In the genomic region with DNA sequence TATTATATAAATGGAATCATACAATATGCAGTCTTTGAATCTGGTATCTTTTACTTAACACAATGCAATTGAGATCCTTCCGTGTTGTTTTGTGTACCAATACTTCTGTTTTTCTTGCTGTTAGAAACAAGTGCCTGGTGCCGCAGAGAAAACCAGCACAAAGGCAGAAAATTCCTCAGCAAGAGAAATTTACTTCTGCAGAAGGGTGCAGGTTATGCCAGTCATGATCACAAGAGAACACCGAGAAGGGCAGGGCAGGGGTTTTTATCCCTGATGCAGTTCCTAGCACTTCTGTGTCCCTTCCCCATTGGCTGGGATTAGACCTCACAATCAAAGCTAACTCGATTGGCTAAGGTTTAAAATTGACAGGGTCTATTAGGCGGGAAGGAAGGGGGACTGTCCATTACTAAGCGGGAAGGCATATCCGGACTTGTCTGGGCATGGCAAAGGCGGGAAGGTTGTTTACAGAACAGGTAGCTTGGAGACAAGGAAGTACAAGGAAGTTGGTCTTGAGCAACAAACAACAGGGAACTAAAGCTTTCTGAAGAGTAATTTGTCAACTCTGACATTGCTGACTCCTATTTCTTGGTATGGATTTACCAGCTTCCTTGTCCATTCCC, we compare ENCODE assay signal across 19 cellular contexts. TPM values are rescaled to one million over a fixed set of nuclear protein-coding genes. Genes with fewer than 3 reads are reported as not detected.
A peak's percentile ranks its signal among the peaks of the same experiment; 100 is the strongest.
DNase-seq lines count a peak whose midpoint lies in the region; ATAC-seq, FAIRE-seq and TF ChIP-seq lines count a peak whose summit lies in the region.
"Had no signal": no experiment of that assay in that cellular context is flagged by ENCODE, and none has a peak within 500 bp of the region (broad histone marks: within the 10 kb centered on the region; RNA-seq: fewer than 3 reads in every experiment).

No MANE protein-coding gene starts in this region.

- peaks cover 0 to 10% of the 10 kb centered on the region in 2 experiments; a peak in 2 of 4 replicates for H3K79me2 ChIP-seq in H1 (ENCODE audit: control insufficient read depth in 1 of 2, insufficient read depth in 2 of 2, low read length in 2 of 2)

- H3K27me3 ChIP-seq in CD8-positive, alpha-beta memory T cell (ENCODE audit: insufficient read depth, low read length, poor library complexity, severe bottlenecking), result no peaks in the 10 kb centered on the region
- H3K27me3 ChIP-seq in H1 (replicated peaks in 1 of 4; ENCODE audit: control insufficient read depth in 3 of 4, extremely low read depth in 1 of 4, insufficient read depth in 3 of 4, low read length in 3 of 4), result no peaks in the 10 kb centered on the region
- H3K27me3 ChIP-seq in mucosa of rectum (ENCODE audit: control insufficient read depth in 2 of 2, insufficient read depth in 2 of 2, low read length in 2 of 2), result no peaks in the 10 kb centered on the region
- H3K27me3 ChIP-seq: upper lobe of right lung had no signal

- CTCF ChIA-PET in CD8-positive, alpha-beta memory T cell (lab: Charles Lee), result no interaction called here
- CTCF ChIA-PET in H1 (lab: Charles Lee; ENCODE audit: partially characterized antibody), result no interaction called here

- no peak overlapping the region for H3K4me2 ChIP-seq in H1 (ENCODE audit: insufficient read depth in 1 of 2, low read depth in 2 of 2, low read length in 2 of 2)

- no peak overlapping the region for H2BK12ac ChIP-seq in H1 (ENCODE audit: low read depth, low read length)

- TF ChIP-seq POLR2A in H1 (IDR thresholded peaks at IDR 0.05; ENCODE audit: control extremely low read depth in 1 of 2, low read depth in 2 of 2, low read length in 2 of 2), result no peak

- peak overlapping the region in 4 of 7 donors; percentile 9 to 61 (median 30) for H3K4me3 Mint-ChIP-seq in CD8-positive, alpha-beta memory T cell

- no peaks in the 10 kb centered on the region for H3K36me3 ChIP-seq in CD8-positive, alpha-beta memory T cell (ENCODE audit: insufficient read depth, low read length)
- no peaks in the 10 kb centered on the region for H3K36me3 ChIP-seq in H1 (ENCODE audit: control insufficient read depth in 2 of 4, insufficient read depth in 4 of 4, low read length in 3 of 4)
- H3K36me3 ChIP-seq in mucosa of rectum (ENCODE audit: control insufficient read depth in 2 of 2, insufficient read depth in 2 of 2, low read length in 2 of 2), result no peaks in the 10 kb centered on the region
- H3K36me3 ChIP-seq: upper lobe of right lung had no signal

- POLR2A ChIA-PET in CD8-positive, alpha-beta memory T cell (lab: Charles Lee), result no interaction called here
- POLR2A ChIA-PET in H1 (lab: Charles Lee; ENCODE audit: partially characterized antibody), result interaction anchor here (0.7 to 1.1 kb wide), 3 partner anchors 14 to 140 kb away, joined by 3 read pairs; no protein-coding TSS in a partner anchor

- H3K27me3 Mint-ChIP-seq in CD8-positive, alpha-beta memory T cell, result peaks cover 0 to 4% of the 10 kb centered on the region in 2 donors

- H3K56ac ChIP-seq in H1 (replicated peaks; ENCODE audit: insufficient read length, low read depth, low read length), result no peak overlapping the region

- H2AFZ ChIP-seq in H1 (ENCODE audit: low read length), result peak overlapping the region; percentile 91

- no peak overlapping the region for H2BK20ac ChIP-seq in H1 (ENCODE audit: low read length)

- FAIRE-seq in H1 (lab: Jason Lieb, UNC), result no peak
- FAIRE-seq in D721Med (lab: Jason Lieb, UNC), result no peak
- FAIRE-seq: astrocyte, H54 had no signal

- H3K9ac ChIP-seq in H1 (replicated peaks in 1 of 4; ENCODE audit: extremely low read depth in 1 of 4, low read depth in 3 of 4, low read length in 3 of 4) (no peak overlapping the region), mucosa of rectum (ENCODE audit: low read depth in 1 of 2, low read length in 2 of 2) (no peak overlapping the region)

- no peak overlapping the region for H3K14ac ChIP-seq in H1 (ENCODE audit: insufficient read length)

- H3K79me1 ChIP-seq in H1 (ENCODE audit: low read depth, low read length), result no peaks in the 10 kb centered on the region

- H2BK5ac ChIP-seq in H1 (ENCODE audit: low read depth, low read length), result peak overlapping the region; percentile 10; the same call in 1 of the 2 replicates

- H2BK15ac ChIP-seq in H1 (ENCODE audit: low read length), result no peak overlapping the region

- H3K4ac ChIP-seq in H1 (replicated peaks; ENCODE audit: insufficient read length, low read depth, low read length), result no peak overlapping the region

- no peak overlapping the region for H2AK5ac ChIP-seq in H1 (ENCODE audit: low read depth, low read length)

- no peak for TF ChIP-seq RAD21 in H1 (IDR thresholded peaks at IDR 0.05 in 1 of 2, conservative IDR thresholded peaks at IDR 0.05 in 1 of 2; ENCODE audit: low read depth in 2 of 2, low read length in 2 of 2)

- no peak overlapping the region for H3K18ac ChIP-seq in H1 (ENCODE audit: extremely low read depth, low read length)

- DNase-seq in CD8-positive, alpha-beta memory T cell, result no peak
- DNase-seq in NCI-H226 (peak; percentile 33), H1 (ENCODE audit: low read depth in 1 of 2, low spot score in 2 of 2) (no peak), NCI-H1048 (lab: John Stamatoyannopoulos, UW) (no peak), D721Med (ENCODE audit: insufficient read length, low spot score) (no peak)
- DNase-seq: activated gamma-delta T cell treated with Interleukin-2 at 50 U/mL for 16 hours; DMS 273 treated with DMSO at 0.1 percent for 48 hours; naive thymus-derived CD4-positive, alpha-beta T cell; NCI-H1092; NCI-H345; stimulated activated CD4-positive, alpha-beta T cell treated with anti-CD3 and anti-CD28 coated beads, Interleukin-2, amount 100 ng/mL, for 24 hours; SW 1271; upper lobe of right lung; WERI-Rb-1 had no signal

- no peak overlapping the region for H4K91ac ChIP-seq in H1 (replicated peaks; ENCODE audit: insufficient read length, low read length)

- H3K23me2 ChIP-seq in H1 (ENCODE audit: low read depth, low read length), result peaks cover 7% of the 10 kb centered on the region; the same call in 1 of the 2 replicates

- no peak overlapping the region for H3K27ac Mint-ChIP-seq in CD8-positive, alpha-beta memory T cell

- peaks cover 3 to 21% (median 5%) of the 10 kb centered on the region in 3 donors for H3K36me3 Mint-ChIP-seq in CD8-positive, alpha-beta memory T cell

- H3K4me3 ChIP-seq in CD8-positive, alpha-beta memory T cell (ENCODE audit: low read length), result no peak overlapping the region
- H3K4me3 ChIP-seq in H1 (ENCODE audit: extremely low read depth in 1 of 4, insufficient read depth in 2 of 4, low read depth in 3 of 4, low read length in 4 of 4) (no peak overlapping the region), mucosa of rectum (ENCODE audit: low read length in 2 of 2) (peak overlapping the region in 1 of 2 donors; percentile 49)
- H3K4me3 ChIP-seq: upper lobe of right lung had no signal

- no peak for TF ChIP-seq EP300 in H1 (IDR thresholded peaks at IDR 0.05; ENCODE audit: borderline replicate concordance in 1 of 2, low read depth in 2 of 2, low read length in 2 of 2)

- H3K4me1 ChIP-seq in CD8-positive, alpha-beta memory T cell (ENCODE audit: insufficient read depth, low read length), result peaks cover 19% of the 10 kb centered on the region
- H3K4me1 ChIP-seq in H1 (replicated peaks in 1 of 4; ENCODE audit: control insufficient read depth in 3 of 4, insufficient read depth in 4 of 4, low read length in 3 of 4) (peaks cover 0 to 4% (median 0%) of the 10 kb centered on the region in 4 experiments; a peak in 2 of 7 replicates), mucosa of rectum (ENCODE audit: control insufficient read depth in 2 of 2, insufficient read depth in 2 of 2, low read length in 2 of 2) (peaks cover 10 to 14% of the 10 kb centered on the region in 2 donors)

- H3K23ac ChIP-seq in H1 (ENCODE audit: insufficient read length), result no peak overlapping the region

- no peak overlapping the region for H2BK120ac ChIP-seq in H1 (replicated peaks; ENCODE audit: low read depth, low read length)

- ATAC-seq in GM21737 (IDR thresholded peaks at IDR 0.05; ENCODE audit: unreplicated experiment), result no peak
- ATAC-seq in GM21367 (IDR thresholded peaks at IDR 0.05; ENCODE audit: unreplicated experiment), result no peak
- ATAC-seq: naive thymus-derived CD4-positive, alpha-beta T cell; upper lobe of right lung had no signal

- no peak overlapping the region for H4K8ac ChIP-seq in H1 (ENCODE audit: extremely low read depth, insufficient read depth, low read length)

- H3K27ac ChIP-seq in CD8-positive, alpha-beta memory T cell (ENCODE audit: low read depth, low read length), result no peak overlapping the region
- H3K27ac ChIP-seq in H1 (ENCODE audit: low read depth, low read length) (no peak overlapping the region), mucosa of rectum (ENCODE audit: low read depth in 2 of 2, low read length in 2 of 2) (peak overlapping the region; percentile 72 to 78)
- H3K27ac ChIP-seq: upper lobe of right lung, WERI-Rb-1 had no signal

- no peak for TF ChIP-seq CTCF in H1 (IDR thresholded peaks at IDR 0.05; ENCODE audit: control extremely low read depth in 1 of 3, insufficient read depth in 1 of 3, low read depth in 1 of 3, low read length in 3 of 3)
- no peak for TF ChIP-seq CTCF in D721Med (IDR thresholded peaks at IDR 0.05; ENCODE audit: insufficient read depth, missing control alignments)

- no peaks in the 10 kb centered on the region for H3K9me3 ChIP-seq in CD8-positive, alpha-beta memory T cell (ENCODE audit: low read length)
- H3K9me3 ChIP-seq in H1 (ENCODE audit: insufficient read depth in 2 of 2, low read depth in 1 of 2, low read length in 1 of 2) (peaks cover 0 to 2% of the 10 kb centered on the region in 2 experiments; a peak in 2 of 4 replicates), mucosa of rectum (ENCODE audit: control insufficient read depth in 2 of 2, low read length in 2 of 2) (no peaks in the 10 kb centered on the region)
- H3K9me3 ChIP-seq: upper lobe of right lung had no signal

- no peak overlapping the region for H4K5ac ChIP-seq in H1 (ENCODE audit: insufficient read length, low read depth, low read length)

- WGBS in H1 (ENCODE audit: extremely low coverage in 1 of 2, insufficient coverage in 1 of 2, insufficient read length in 1 of 2, insufficient replicate concordance in 2 of 2, low coverage in 1 of 2, low lambda C conversion rate in 2 of 2, missing lambda C conversion rate in 1 of 2), 2 experiments, result 74% methylated on average over 8 of the region's 8 CpGs; no CpG with 5 or more reads in 1 of the 2 experiments

- no peaks in the 10 kb centered on the region for H3K9me3 Mint-ChIP-seq in CD8-positive, alpha-beta memory T cell
- H3K9me3 Mint-ChIP-seq: naive thymus-derived CD4-positive, alpha-beta T cell had no signal

- no peaks in the 10 kb centered on the region for H4K20me1 ChIP-seq in H1 (replicated peaks in 1 of 2; ENCODE audit: control insufficient read depth in 1 of 2, insufficient read depth in 2 of 2, low read length in 2 of 2)

- peaks cover 24 to 31% (median 29%) of the 10 kb centered on the region in 3 donors for H3K4me1 Mint-ChIP-seq in CD8-positive, alpha-beta memory T cell

RNA-seq across cellular contexts. Expression of a gene that starts 2.4 kb away (rescaled TPM):
- total RNA-seq in CD8-positive, alpha-beta memory T cell, result 10 to 100 TPM; 11.9 to 14.2 TPM
- 9.5 TPM for polyA plus RNA-seq in CD8-positive, alpha-beta memory T cell
- 29.7 and 33.4 TPM in 2 replicates for total RNA-seq in H1 (2021; fragmentation: NEBNext Ultra II Directional; extraction: Animal tissue kit (Norgen Biotek cat#: 25700))
- 4.2 and 10.7 TPM in 2 replicates for polyA plus RNA-seq in H1 (2011; rRNA removed)
- polyA plus RNA-seq in H1 (2011; cell fraction: cytosol; rRNA removed), result 8.1 TPM
- 9.9 TPM for polyA plus RNA-seq in H1 (2011; cell fraction: nucleus; rRNA removed)
- polyA plus RNA-seq in H1 (2012, experiment 1 of 2), result 10.3 to 14.2 TPM (median 12.0 TPM) in 4 replicates
- polyA plus RNA-seq in H1 (2012, experiment 2 of 2), result 1.2 TPM
- polyA plus RNA-seq in H1 (2013, experiment 1 of 2), result 16.4 TPM
- polyA plus RNA-seq in H1 (2013, experiment 2 of 2), result 15.3 TPM
- 14.3 and 27.0 TPM in 2 replicates for polyA minus RNA-seq in H1 (2011; rRNA and poly(A)+ RNA removed)
- polyA minus RNA-seq in H1 (2011; cell fraction: cytosol; rRNA and poly(A)+ RNA removed), result 16.0 TPM
- 62.3 TPM for polyA minus RNA-seq in H1 (2011; cell fraction: nucleus; rRNA and poly(A)+ RNA removed)

Comparison
In these comparisons a context has a peak if more than half of its experiments do, and no peak if none do; other contexts are left out.
1. H3K27ac ChIP-seq: peak in mucosa of rectum (2 of 2); none in CD8-positive, alpha-beta memory T cell (single experiment) and H1 (single experiment).